1 cellular context compared by ENCODE assay signal in the genomic region with DNA sequence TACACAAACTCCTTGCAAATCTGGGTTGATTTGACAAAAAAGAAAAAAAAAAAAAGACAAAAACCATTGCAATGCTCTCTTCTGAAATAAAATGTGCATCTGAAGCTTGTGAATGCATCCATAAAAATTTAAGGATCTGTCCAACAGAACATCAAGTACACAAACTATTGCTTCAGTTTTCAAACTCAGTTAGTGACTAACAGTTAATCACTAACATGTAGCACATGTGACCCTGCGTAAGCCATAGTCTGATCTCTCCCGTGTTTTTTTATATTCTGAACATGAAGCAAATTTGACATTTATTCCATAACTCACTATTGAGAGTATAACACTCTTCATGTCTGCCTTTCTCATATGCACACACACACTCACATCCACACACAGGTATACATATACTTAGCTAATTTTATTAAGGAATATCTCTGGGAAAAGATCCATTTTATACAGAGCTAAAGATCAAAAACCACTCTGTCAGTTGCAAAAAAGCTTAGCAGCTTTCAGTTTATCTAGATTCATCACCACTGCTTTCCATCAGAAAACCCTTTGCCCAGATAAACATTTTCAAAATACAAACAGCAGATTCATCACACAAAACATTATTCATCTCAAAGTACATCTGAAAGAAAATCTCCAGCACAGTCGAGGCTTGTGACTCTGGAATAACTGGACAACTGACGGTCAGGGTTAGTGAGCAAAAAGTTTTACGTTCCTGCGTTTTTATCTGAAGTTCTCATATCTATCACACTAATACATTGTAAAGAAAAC.
TF ChIP-seq lines count a peak whose summit lies in the region.

No MANE protein-coding gene starts in this region.

TF ChIP-seq in IMR-90, 13 proteins besides CTCF, POLR2A, EP300 and RAD21:
- no peak for TF ChIP-seq MAZ (IDR thresholded peaks at IDR 0.05; ENCODE audit: borderline replicate concordance, low read depth, low read length)
- TF ChIP-seq CHD1 (IDR thresholded peaks at IDR 0.05; ENCODE audit: low read depth, low read length), result no peak
- TF ChIP-seq RCOR1 (IDR thresholded peaks at IDR 0.05; ENCODE audit: insufficient replicate concordance, low read length), result no peak
- TF ChIP-seq NFE2L2 (IDR thresholded peaks at IDR 0.05; ENCODE audit: low read depth, low read length), result no peak
- TF ChIP-seq CEBPB (IDR thresholded peaks at IDR 0.05; ENCODE audit: low read depth, low read length), result no peak
- TF ChIP-seq, protein P1, sequence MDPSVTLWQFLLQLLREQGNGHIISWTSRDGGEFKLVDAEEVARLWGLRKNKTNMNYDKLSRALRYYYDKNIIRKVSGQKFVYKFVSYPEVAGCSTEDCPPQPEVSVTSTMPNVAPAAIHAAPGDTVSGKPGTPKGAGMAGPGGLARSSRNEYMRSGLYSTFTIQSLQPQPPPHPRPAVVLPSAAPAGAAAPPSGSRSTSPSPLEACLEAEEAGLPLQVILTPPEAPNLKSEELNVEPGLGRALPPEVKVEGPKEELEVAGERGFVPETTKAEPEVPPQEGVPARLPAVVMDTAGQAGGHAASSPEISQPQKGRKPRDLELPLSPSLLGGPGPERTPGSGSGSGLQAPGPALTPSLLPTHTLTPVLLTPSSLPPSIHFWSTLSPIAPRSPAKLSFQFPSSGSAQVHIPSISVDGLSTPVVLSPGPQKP (IDR thresholded peaks at IDR 0.05; ENCODE audit: borderline replicate concordance, low read depth, low read length), result no peak
- no peak for TF ChIP-seq RFX5 (IDR thresholded peaks at IDR 0.05; ENCODE audit: low read depth, low read length)
- no peak for TF ChIP-seq MXI1 (IDR thresholded peaks at IDR 0.05; ENCODE audit: borderline replicate concordance, low read depth, low read length)
- TF ChIP-seq, protein P2, sequence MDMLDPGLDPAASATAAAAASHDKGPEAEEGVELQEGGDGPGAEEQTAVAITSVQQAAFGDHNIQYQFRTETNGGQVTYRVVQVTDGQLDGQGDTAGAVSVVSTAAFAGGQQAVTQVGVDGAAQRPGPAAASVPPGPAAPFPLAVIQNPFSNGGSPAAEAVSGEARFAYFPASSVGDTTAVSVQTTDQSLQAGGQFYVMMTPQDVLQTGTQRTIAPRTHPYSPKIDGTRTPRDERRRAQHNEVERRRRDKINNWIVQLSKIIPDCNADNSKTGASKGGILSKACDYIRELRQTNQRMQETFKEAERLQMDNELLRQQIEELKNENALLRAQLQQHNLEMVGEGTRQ (IDR thresholded peaks at IDR 0.05; ENCODE audit: low read depth, low read length), result no peak
- TF ChIP-seq MAFK (IDR thresholded peaks at IDR 0.05; ENCODE audit: low read depth, low read length), result no peak
- no peak for TF ChIP-seq BHLHE40 (IDR thresholded peaks at IDR 0.05; ENCODE audit: low read depth, low read length)
- no peak for TF ChIP-seq FOS (IDR thresholded peaks at IDR 0.05; ENCODE audit: low read depth, low read length)
- TF ChIP-seq SMC3 (IDR thresholded peaks at IDR 0.05; ENCODE audit: low read depth, low read length), result no peak
